Comparison of ENCODE assay signal across 30 cellular contexts in genomic region chr6:100432136-100432535, GRCh38. TPM values are rescaled to one million over a fixed set of nuclear protein-coding genes. Genes with fewer than 3 reads are reported as not detected.
"Had no signal": no experiment of that assay in that cellular context is flagged by ENCODE, and none has a peak within 500 bp of the region (broad histone marks: within the 10 kb centered on the region; RNA-seq: fewer than 3 reads in every experiment).

No MANE protein-coding gene starts in this region.

- H3K9ac ChIP-seq: neural progenitor cell had no signal

- H3K79me2 ChIP-seq: hepatocyte had no signal

- H3K27ac ChIP-seq: colonic mucosa, gastrocnemius medialis, heart left ventricle, hepatocyte, neural progenitor cell, prostate gland, right atrium auricular region, suprapubic skin, transverse colon, upper lobe of right lung, uterus had no signal

- H3K4me3 ChIP-seq: colonic mucosa, gastrocnemius medialis, heart left ventricle, hepatocyte, lung, neural progenitor cell, prostate gland, right atrium auricular region, smooth muscle cell, suprapubic skin, transverse colon, upper lobe of right lung, uterus had no signal

- DNase-seq: colonic mucosa; effector CD8-positive, alpha-beta T cell; gastrocnemius medialis; heart left ventricle; kidney; midbrain; naive thymus-derived CD4-positive, alpha-beta T cell; nucleus accumbens; stimulated activated CD4-positive, alpha-beta T cell treated with anti-CD3 and anti-CD28 coated beads, Interleukin-12 subunit alpha, Interleukin-12 subunit beta, amount 100 ng/mL, for 4 hours; stimulated activated CD4-positive, alpha-beta T cell treated with anti-CD3 and anti-CD28 coated beads, Interleukin-1b, Interleukin-23, amount 100 ng/mL, for 48 hours; stimulated activated CD4-positive, alpha-beta T cell treated with anti-CD3 and anti-CD28 coated beads, Interleukin-4, amount 100 ng/mL, for 1 hour; stimulated activated CD8-positive, alpha-beta memory T cell treated with anti-CD3 and anti-CD28 coated beads, Interleukin-4, amount 100 ng/mL, for 48 hours; stimulated activated naive CD4-positive, alpha-beta T cell; stimulated activated naive CD8-positive, alpha-beta T cell treated with anti-CD3 and anti-CD28 coated beads, Interleukin-15, amount 100 ng/mL, for 72 hours; transverse colon; upper lobe of right lung; uterus had no signal

- H3K4me1 ChIP-seq: colonic mucosa, gastrocnemius medialis, heart left ventricle, prostate gland, right atrium auricular region, suprapubic skin, transverse colon, upper lobe of right lung, uterus had no signal

- H3K36me3 ChIP-seq: colonic mucosa, gastrocnemius medialis, heart left ventricle, neural progenitor cell, prostate gland, right atrium auricular region, suprapubic skin, transverse colon, upper lobe of right lung, uterus had no signal

- H3K9me3 ChIP-seq: colonic mucosa, gastrocnemius medialis, heart left ventricle, prostate gland, right atrium auricular region, suprapubic skin, transverse colon, upper lobe of right lung, uterus had no signal

- ATAC-seq: gastrocnemius medialis; heart left ventricle; left lobe of liver; naive thymus-derived CD4-positive, alpha-beta T cell; sciatic nerve; stimulated activated naive CD8-positive, alpha-beta T cell treated with anti-CD3 and anti-CD28 coated beads, Interleukin-15, amount 100 ng/mL, for 72 hours; upper lobe of right lung had no signal

- H3K27me3 ChIP-seq: colonic mucosa, gastrocnemius medialis, neural progenitor cell, right atrium auricular region, upper lobe of right lung had no signal

- H2AFZ ChIP-seq: hepatocyte, neural progenitor cell had no signal

- H3K4me2 ChIP-seq: hepatocyte, neural progenitor cell, smooth muscle cell had no signal

RNA-seq across cellular contexts. Expression of gene SIM1, which starts 32.6 kb away (rescaled TPM):
- total RNA-seq: fibroblast of villous mesenchyme; glomerular endothelial cell; left lobe of liver; lung; mucosa of gallbladder; naive thymus-derived CD4-positive, alpha-beta T cell; right atrium auricular region; smooth muscle cell; transverse colon; upper lobe of right lung had no signal
- polyA plus RNA-seq: heart left ventricle; hepatocyte; liver; lung; naive thymus-derived CD4-positive, alpha-beta T cell; smooth muscle cell had no signal
